In genomic region chr5:133050500-133050899, GRCh38 we compare ENCODE assay signal across 1 cellular context.
TF ChIP-seq lines count a peak whose summit lies in the region.

No MANE protein-coding gene starts in this region.

TF ChIP-seq in H1, 55 proteins besides CTCF, POLR2A, EP300 and RAD21:
- TF ChIP-seq SUZ12 (IDR thresholded peaks at IDR 0.05; ENCODE audit: low read length): no peak
- TF ChIP-seq CREB1 (IDR thresholded peaks at IDR 0.05): no peak
- peak; percentile 70 for TF ChIP-seq TEAD4 (IDR thresholded peaks at IDR 0.05; ENCODE audit: low read depth, low read length)
- TF ChIP-seq CEBPB (IDR thresholded peaks at IDR 0.05; ENCODE audit: low read depth, low read length): no peak
- no peak for TF ChIP-seq JUND (IDR thresholded peaks at IDR 0.05; ENCODE audit: low read length)
- TF ChIP-seq RXRA (IDR thresholded peaks at IDR 0.05; ENCODE audit: insufficient read depth, low read depth, low read length): no peak
- no peak for TF ChIP-seq KDM4A (IDR thresholded peaks at IDR 0.05; ENCODE audit: low read depth, low read length, severe bottlenecking)
- no peak for TF ChIP-seq CHD1 (IDR thresholded peaks at IDR 0.05; ENCODE audit: low read depth, low read length)
- TF ChIP-seq NANOG (IDR thresholded peaks at IDR 0.05; ENCODE audit: insufficient read depth, low read depth, low read length, poor library complexity, severe bottlenecking): no peak
- TF ChIP-seq E2F6 (IDR thresholded peaks at IDR 0.05): no peak
- no peak for TF ChIP-seq TCF12 (IDR thresholded peaks at IDR 0.05; ENCODE audit: low read depth, low read length)
- no peak for TF ChIP-seq ASH2L (IDR thresholded peaks at IDR 0.05; ENCODE audit: low read length)
- no peak for TF ChIP-seq GABPA (IDR thresholded peaks at IDR 0.05; ENCODE audit: borderline replicate concordance, insufficient read depth, low read length)
- TF ChIP-seq TBP (IDR thresholded peaks at IDR 0.05; ENCODE audit: low read depth, low read length): peak; percentile 83
- peak; percentile 74; the same call in 1 of the 2 replicates for TF ChIP-seq YY1 (IDR thresholded peaks at IDR 0.05; ENCODE audit: low read depth, low read length)
- TF ChIP-seq CBX5 (IDR thresholded peaks at IDR 0.05; ENCODE audit: low read depth, low read length): no peak
- no peak for TF ChIP-seq HDAC6 (IDR thresholded peaks at IDR 0.05; ENCODE audit: low read depth, low read length)
- peak; percentile 61; the same call in 1 of the 2 replicates for TF ChIP-seq TAF1 (IDR thresholded peaks at IDR 0.05; ENCODE audit: low read depth, low read length)
- no peak for TF ChIP-seq CHD7 (IDR thresholded peaks at IDR 0.05; ENCODE audit: insufficient replicate concordance, low read length)
- peak; percentile 15 for TF ChIP-seq TAF7 (optimal IDR thresholded peaks at IDR 0.05; ENCODE audit: borderline replicate concordance, low read depth, low read length)
- TF ChIP-seq POLR2AphosphoS5 (IDR thresholded peaks at IDR 0.05; ENCODE audit: low read depth, low read length): peak; percentile 77
- no peak for TF ChIP-seq SIN3A (conservative IDR thresholded peaks at IDR 0.05 in 1 of 2, IDR thresholded peaks at IDR 0.05 in 1 of 2; ENCODE audit: low read depth in 1 of 2, low read length in 2 of 2)
- TF ChIP-seq SP4 (IDR thresholded peaks at IDR 0.05; ENCODE audit: low read length): no peak
- no peak for TF ChIP-seq GTF2F1 (IDR thresholded peaks at IDR 0.05; ENCODE audit: borderline replicate concordance, low read depth, low read length)
- no peak for TF ChIP-seq HDAC2 (IDR thresholded peaks at IDR 0.05; ENCODE audit: borderline replicate concordance in 1 of 2, low read depth in 2 of 2, low read length in 2 of 2)
- TF ChIP-seq BRCA1 (IDR thresholded peaks at IDR 0.05; ENCODE audit: low read depth, low read length): no peak
- no peak for TF ChIP-seq RNF2 (IDR thresholded peaks at IDR 0.05; ENCODE audit: borderline replicate concordance, low read depth, low read length, missing control alignments, poor library complexity, severe bottlenecking)
